33 cellular contexts compared by ENCODE assay signal in the genomic region with DNA sequence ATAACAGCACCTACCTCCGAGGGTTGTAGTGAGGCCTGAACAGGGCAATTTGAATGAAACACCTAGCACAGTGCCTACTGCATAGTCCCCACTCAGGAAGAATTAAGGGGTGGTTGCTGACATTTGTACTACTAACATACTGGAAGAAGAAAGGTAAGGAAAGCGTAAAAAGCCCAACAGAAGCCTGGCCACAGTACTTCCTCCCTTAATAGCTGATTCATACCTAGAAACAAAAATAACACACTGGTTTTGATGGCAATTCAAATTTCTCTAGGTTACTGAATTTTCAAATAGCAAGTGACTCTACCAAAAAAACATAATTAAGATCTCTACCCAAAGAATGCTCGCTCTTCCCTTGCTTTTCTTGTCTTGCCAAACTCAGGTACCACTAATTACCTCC. TPM values are rescaled to one million over a fixed set of nuclear protein-coding genes. Genes with fewer than 3 reads are reported as not detected.
DNase-seq lines count a peak whose midpoint lies in the region; ATAC-seq, FAIRE-seq and TF ChIP-seq lines count a peak whose summit lies in the region.
"Had no signal": no experiment of that assay in that cellular context is flagged by ENCODE, and none has a peak within 500 bp of the region (broad histone marks: within the 10 kb centered on the region; RNA-seq: fewer than 3 reads in every experiment).

No MANE protein-coding gene starts in this region.

- no peaks in the 10 kb centered on the region for H3K27me3 Mint-ChIP-seq in activated naive CD8-positive, alpha-beta T cell treated with anti-CD3 and anti-CD28 coated beads, Interleukin-2, amount 10 ng/mL, durations not matched to agents 7 days and 5 days
- no peaks in the 10 kb centered on the region for H3K27me3 Mint-ChIP-seq in activated naive CD8-positive, alpha-beta T cell treated with anti-CD3 and anti-CD28 coated beads, Interleukin-2, amount 50 U/mL, for 24 hours
- H3K27me3 Mint-ChIP-seq: activated CD4-positive, alpha-beta T cell treated with anti-CD3 and anti-CD28 coated beads for 36 hours; CD8-positive, alpha-beta memory T cell; effector memory CD8-positive, alpha-beta T cell had no signal

- H3K27me3 ChIP-seq in breast epithelium: no peaks in the 10 kb centered on the region
- no peaks in the 10 kb centered on the region for H3K27me3 ChIP-seq in aorta (ENCODE audit: control insufficient read depth in 1 of 2, insufficient read depth in 2 of 2, low read length in 1 of 2)
- H3K27me3 ChIP-seq: ascending aorta, BE2C, cardiac muscle cell, left lung, right atrium auricular region, thyroid gland had no signal

- H3K27ac Mint-ChIP-seq in activated naive CD8-positive, alpha-beta T cell treated with anti-CD3 and anti-CD28 coated beads, Interleukin-2, amount 10 ng/mL, durations not matched to agents 7 days and 5 days: no peak overlapping the region
- no peak overlapping the region for H3K27ac Mint-ChIP-seq in activated naive CD8-positive, alpha-beta T cell treated with anti-CD3 and anti-CD28 coated beads, Interleukin-2, amount 50 U/mL, for 24 hours
- H3K27ac Mint-ChIP-seq: activated T-helper 1 cell treated with anti-CD3 and anti-CD28 coated beads, Interleukin-12 subunit alpha, Interleukin-12 subunit beta, Interleukin-2, Interleukin-4 antibody, amounts not matched to agents 30 ng/mL and 10 ng/mL and 1 ng/mL, durations not matched to agents 14 hours and 24 hours and 36 hours had no signal

- H3K4me3 ChIP-seq in breast epithelium (no peak overlapping the region), aorta (ENCODE audit: low read length in 2 of 2) (no peak overlapping the region)
- H3K4me3 ChIP-seq: ascending aorta, cardiac muscle cell, coronary artery, left lung, right atrium auricular region, thyroid gland had no signal

- ATAC-seq in activated naive CD8-positive, alpha-beta T cell treated with anti-CD3 and anti-CD28 coated beads, Interleukin-2, amount 10 ng/mL, durations not matched to agents 7 days and 5 days (ENCODE audit: low read depth): peak; percentile 26
- no peak for ATAC-seq in activated naive CD8-positive, alpha-beta T cell treated with anti-CD3 and anti-CD28 coated beads, Interleukin-2, amount 50 U/mL, for 24 hours
- ATAC-seq in GM21723 (IDR thresholded peaks at IDR 0.05; ENCODE audit: unreplicated experiment) (peak; percentile 51), aorta (ENCODE audit: low FRiP score) (no peak)
- ATAC-seq: activated CD4-positive, alpha-beta T cell treated with anti-CD3 and anti-CD28 coated beads for 36 hours; effector memory CD8-positive, alpha-beta T cell; HCT116; left lung had no signal

- H3K4me1 Mint-ChIP-seq in activated naive CD8-positive, alpha-beta T cell treated with anti-CD3 and anti-CD28 coated beads, Interleukin-2, amount 10 ng/mL, durations not matched to agents 7 days and 5 days: peaks cover 17% of the 10 kb centered on the region
- H3K4me1 Mint-ChIP-seq in activated naive CD8-positive, alpha-beta T cell treated with anti-CD3 and anti-CD28 coated beads, Interleukin-2, amount 50 U/mL, for 24 hours: peaks cover 4% of the 10 kb centered on the region

- DNase-seq in activated naive CD8-positive, alpha-beta T cell treated with anti-CD3 and anti-CD28 coated beads, Interleukin-2, amount 10 ng/mL, durations not matched to agents 7 days and 5 days: no peak
- no peak for DNase-seq in activated naive CD8-positive, alpha-beta T cell treated with anti-CD3 and anti-CD28 coated beads, Interleukin-2, amount 50 U/mL, for 24 hours
- DNase-seq in breast epithelium (ENCODE audit: low spot score in 2 of 2) (no peak), substantia nigra (lab: John Stamatoyannopoulos, UW) (no peak), aorta (no peak), D721Med (ENCODE audit: insufficient read length, low spot score) (no peak), NCI-H2081 treated with DMSO at 0.1 percent for 48 hours (lab: John Stamatoyannopoulos, UW) (no peak)
- DNase-seq: activated CD4-positive, alpha-beta T cell treated with anti-CD3 and anti-CD28 coated beads for 36 hours; activated naive CD4-positive, alpha-beta T cell treated with anti-CD3 and anti-CD28 coated beads, Interleukin-2, amount 50 U/mL, for 16 hours; BE2C; CD8-positive, alpha-beta memory T cell; effector memory CD8-positive, alpha-beta T cell; glutamatergic neuron; Karpas-422; left lung; mesendoderm; MV-4-11; NCI-H146; NCI-H748 treated with DMSO at 0.1 percent for 48 hours; posterior cingulate gyrus; SIG-M5; small intestine; stimulated activated naive CD4-positive, alpha-beta T cell treated with Interleukin-2 at 50 U/mL for 16 hours; T-helper 9 cell; thyroid gland had no signal

- H3K4me1 ChIP-seq in breast epithelium (no peaks in the 10 kb centered on the region), aorta (ENCODE audit: control insufficient read depth in 1 of 2, insufficient read depth in 2 of 2, low read length in 2 of 2) (no peaks in the 10 kb centered on the region)
- H3K4me1 ChIP-seq: ascending aorta, BE2C, left lung, right atrium auricular region had no signal

- peaks cover 65% of the 10 kb centered on the region for H3K36me3 Mint-ChIP-seq in activated naive CD8-positive, alpha-beta T cell treated with anti-CD3 and anti-CD28 coated beads, Interleukin-2, amount 10 ng/mL, durations not matched to agents 7 days and 5 days
- H3K36me3 Mint-ChIP-seq in activated naive CD8-positive, alpha-beta T cell treated with anti-CD3 and anti-CD28 coated beads, Interleukin-2, amount 50 U/mL, for 24 hours (ENCODE audit: low read depth): peaks cover 61% of the 10 kb centered on the region

- no peak for TF ChIP-seq POLR2A in breast epithelium (IDR thresholded peaks at IDR 0.05)

- H3K36me3 ChIP-seq in breast epithelium: peaks cover 4% of the 10 kb centered on the region
- H3K36me3 ChIP-seq in aorta (ENCODE audit: control insufficient read depth in 1 of 2, insufficient read depth in 2 of 2, low read length in 1 of 2): peaks cover 10 to 14% of the 10 kb centered on the region in 2 donors
- H3K36me3 ChIP-seq: BE2C had no signal

- no peak overlapping the region for H3K4me3 Mint-ChIP-seq in activated naive CD8-positive, alpha-beta T cell treated with anti-CD3 and anti-CD28 coated beads, Interleukin-2, amount 10 ng/mL, durations not matched to agents 7 days and 5 days
- H3K4me3 Mint-ChIP-seq in activated naive CD8-positive, alpha-beta T cell treated with anti-CD3 and anti-CD28 coated beads, Interleukin-2, amount 50 U/mL, for 24 hours: no peak overlapping the region
- H3K4me3 Mint-ChIP-seq: activated CD4-positive, alpha-beta T cell treated with anti-CD3 and anti-CD28 coated beads for 36 hours; activated T-helper 1 cell treated with anti-CD3 and anti-CD28 coated beads, Interleukin-12 subunit alpha, Interleukin-12 subunit beta, Interleukin-2, Interleukin-4 antibody, amounts not matched to agents 30 ng/mL and 10 ng/mL and 1 ng/mL, durations not matched to agents 14 hours and 24 hours and 36 hours; effector memory CD8-positive, alpha-beta T cell had no signal

- intact Hi-C loops in breast epithelium (cut with DNase I; ENCODE audit: low total_unique reads): no loop called here
- intact Hi-C loops in aorta (cut with DNase I): no loop called here

- H3K9me3 ChIP-seq in breast epithelium (no peaks in the 10 kb centered on the region), aorta (ENCODE audit: control insufficient read depth, low read length) (no peaks in the 10 kb centered on the region)
- H3K9me3 ChIP-seq: ascending aorta, BE2C, left lung, right atrium auricular region, thyroid gland had no signal

- 93% methylated on average over 3 of the region's 3 CpGs for WGBS in aorta, 2 donors

- H3K27ac ChIP-seq in breast epithelium (peak overlapping the region; percentile 33 to 48), substantia nigra (ENCODE audit: low read depth, low read length, poor library complexity, severe bottlenecking) (peak overlapping the region; percentile 72), aorta (ENCODE audit: low read depth in 1 of 2, low read length in 2 of 2) (no peak overlapping the region)
- H3K27ac ChIP-seq: ascending aorta, coronary artery, left lung, right atrium auricular region, thyroid gland, VCaP had no signal

- no peak for FAIRE-seq in D721Med (lab: Jason Lieb, UNC)
- FAIRE-seq: small intestine had no signal

- TF ChIP-seq CTCF in breast epithelium (IDR thresholded peaks at IDR 0.05) (no peak), D721Med (IDR thresholded peaks at IDR 0.05; ENCODE audit: insufficient read depth, missing control alignments) (no peak)

- POLR2A ChIA-PET in activated naive CD8-positive, alpha-beta T cell treated with anti-CD3 and anti-CD28 coated beads, Interleukin-2, amount 10 ng/mL, durations not matched to agents 7 days and 5 days (lab: Charles Lee): no interaction called here

- H3K9me3 Mint-ChIP-seq in activated naive CD8-positive, alpha-beta T cell treated with anti-CD3 and anti-CD28 coated beads, Interleukin-2, amount 10 ng/mL, durations not matched to agents 7 days and 5 days: no peaks in the 10 kb centered on the region
- no peaks in the 10 kb centered on the region for H3K9me3 Mint-ChIP-seq in activated naive CD8-positive, alpha-beta T cell treated with anti-CD3 and anti-CD28 coated beads, Interleukin-2, amount 50 U/mL, for 24 hours
- H3K9me3 Mint-ChIP-seq: activated T-helper 1 cell treated with anti-CD3 and anti-CD28 coated beads, Interleukin-12 subunit alpha, Interleukin-12 subunit beta, Interleukin-2, Interleukin-4 antibody, amounts not matched to agents 30 ng/mL and 10 ng/mL and 1 ng/mL, durations not matched to agents 14 hours and 24 hours and 36 hours; CD8-positive, alpha-beta memory T cell; effector memory CD8-positive, alpha-beta T cell had no signal

RNA-seq across cellular contexts. Expression of a gene that starts 16.2 kb away (rescaled TPM):
- total RNA-seq in activated naive CD8-positive, alpha-beta T cell treated with anti-CD3 and anti-CD28 coated beads, Interleukin-2, amount 10 ng/mL, durations not matched to agents 7 days and 5 days: 10 to 100 TPM; 66.2 to 66.3 TPM
- total RNA-seq in breast epithelium (100 to 1,000 TPM; 108 to 112 (median 110) TPM), aorta (10 to 100 TPM; 44.7 to 48.8 TPM)
- polyA plus RNA-seq in aorta: 100 to 1,000 TPM in 1 of 2 donors, 10 to 100 TPM in 1; 51.9 to 117 TPM

Comparison
In these comparisons a context has a peak if more than half of its experiments do, and no peak if none do; other contexts are left out.
1. ATAC-seq: peak in activated naive CD8-positive, alpha-beta T cell treated with anti-CD3 and anti-CD28 coated beads, Interleukin-2, amount 10 ng/mL, durations not matched to agents 7 days and 5 days (single experiment) and GM21723 (single experiment); none in activated naive CD8-positive, alpha-beta T cell treated with anti-CD3 and anti-CD28 coated beads, Interleukin-2, amount 50 U/mL, for 24 hours (single experiment) and aorta (single experiment).
2. H3K27ac ChIP-seq: peak in breast epithelium (2 of 2) and substantia nigra (single experiment); none in aorta (0 of 2).